In the genomic region with DNA sequence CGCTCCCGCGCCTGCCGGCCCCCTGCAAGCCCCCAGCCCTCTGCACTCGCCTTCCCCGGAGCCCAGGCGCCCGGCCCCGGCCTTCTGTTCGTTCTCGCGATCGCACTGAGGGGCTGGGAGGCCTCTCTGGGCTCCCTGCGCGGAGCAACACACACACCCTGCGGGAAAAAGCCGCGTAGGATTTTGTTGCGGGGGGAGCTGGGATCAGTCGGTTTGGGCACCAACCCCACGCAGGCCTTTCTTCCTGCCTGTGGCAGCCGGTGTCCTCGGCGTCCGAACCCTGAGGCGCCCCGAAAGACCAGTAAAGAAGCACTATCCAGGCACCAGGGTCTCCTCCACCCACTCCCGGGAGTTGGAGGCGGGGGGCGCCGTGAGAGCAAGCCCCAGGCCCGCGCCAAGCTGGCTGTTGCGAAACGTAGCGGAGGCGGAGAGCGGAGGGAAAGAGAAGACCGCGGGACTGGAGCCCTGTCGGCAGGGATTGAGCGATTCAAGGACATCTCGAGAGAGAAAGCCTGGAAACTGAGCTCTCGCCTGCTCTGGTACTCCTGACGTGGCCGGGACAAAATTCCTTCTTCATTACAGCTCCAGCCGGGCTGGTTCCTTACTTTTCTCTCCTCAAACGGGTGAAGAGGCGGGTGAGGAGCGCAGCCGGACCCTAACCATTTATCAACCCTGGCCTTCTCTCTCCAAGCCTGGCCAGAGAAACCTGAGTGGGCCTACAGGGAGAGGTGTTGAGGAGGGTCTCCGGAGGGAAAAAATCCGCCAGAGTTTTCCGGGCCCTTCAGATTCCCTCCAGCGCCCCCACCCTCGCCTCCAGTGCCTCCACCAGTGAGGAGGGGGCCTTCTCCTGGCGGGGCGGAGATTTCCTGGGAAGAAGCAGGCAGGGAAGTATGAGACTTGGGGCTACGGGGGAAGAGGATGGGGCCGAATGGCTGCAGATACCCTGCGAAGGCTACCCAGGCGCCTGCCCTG, we compare ENCODE assay signal across 15 cellular contexts. TPM values are rescaled to one million over a fixed set of nuclear protein-coding genes. Genes with fewer than 3 reads are reported as not detected.
DNase-seq lines count a peak whose midpoint lies in the region; ATAC-seq and TF ChIP-seq lines count a peak whose summit lies in the region.
"Had no signal": no experiment of that assay in that cellular context is flagged by ENCODE, and none has a peak within 500 bp of the region (broad histone marks: within the 10 kb centered on the region; RNA-seq: fewer than 3 reads in every experiment).

No MANE protein-coding gene starts in this region.

- TF ChIP-seq CTCF in AG10803 (conservative IDR thresholded peaks at IDR 0.05; ENCODE audit: low read length) (no peak; the same call in 1 of the 2 replicates), WTC11 (IDR thresholded peaks at IDR 0.05) (no peak), fibroblast of pulmonary artery (IDR thresholded peaks at IDR 0.05; ENCODE audit: low read length, missing control alignments) (no peak), omental fat pad (IDR thresholded peaks at IDR 0.05) (no peak)

- POLR2A ChIA-PET in WTC11 (lab: Charles Lee): interaction anchor here (0.6 kb wide), 1 partner anchor 175 kb away, joined by 5 read pairs; no protein-coding TSS in a partner anchor

- CTCF ChIA-PET in WTC11 (lab: Charles Lee): interaction anchor here (0.5 to 8.1 kb wide), 18 partner anchors 7 to 389 kb away, joined by 3 to 149 read pairs (median 6); partner anchors contain the start of genes HOXC10 and HOXC8

- ATAC-seq in WTC11 (peak; percentile 29), omental fat pad (ENCODE audit: low FRiP score) (peak; percentile 33), GM19023 (IDR thresholded peaks at IDR 0.05; ENCODE audit: unreplicated experiment) (no peak)
- ATAC-seq in activated naive CD4-positive, alpha-beta T cell treated with anti-CD3 and anti-CD28 coated beads, Interleukin-2, amount 50 U/mL, for 72 hours: no peak
- ATAC-seq: activated T-cell treated with anti-CD3 and anti-CD28 coated beads, Interleukin-2, amount 50 U/mL, for 4 hours had no signal

- H3K4me3 ChIP-seq in AG10803 (ENCODE audit: low read length) (peak overlapping the region; percentile 98), fibroblast of pulmonary artery (replicated peaks; ENCODE audit: low read depth, low read length) (no peak overlapping the region)
- H3K4me3 ChIP-seq: lung had no signal

- peak; percentile 86 for DNase-seq in AG10803 (ENCODE audit: low read depth)
- no peak for DNase-seq in WTC11 (ENCODE audit: low spot score)
- DNase-seq in fibroblast of pulmonary artery (ENCODE audit: low read depth): peak; percentile 27
- no peak for DNase-seq in omental fat pad (ENCODE audit: low spot score)
- no peak for DNase-seq in UCSD-AML1 (lab: John Stamatoyannopoulos, UW; ENCODE audit: unreplicated experiment)
- no peak for DNase-seq in activated CD4-positive, alpha-beta T cell treated with anti-CD3 and anti-CD28 coated beads, Interleukin-2, amount 50 U/mL, for 4 hours
- DNase-seq in activated naive CD4-positive, alpha-beta T cell treated with anti-CD3 and anti-CD28 coated beads, Interleukin-2, amount 50 U/mL, for 72 hours (ENCODE audit: low spot score in 2 of 2): no peak
- DNase-seq: activated B cell treated with CpG ODN at 0.5 μM for 24 hours; activated T-cell treated with anti-CD3 and anti-CD28 coated beads, Interleukin-2, amount 50 U/mL, for 4 hours; AML-193; MV-4-11; SHP77 treated with DMSO at 0.1 percent for 48 hours had no signal

- H3K4me1 Mint-ChIP-seq in WTC11: peaks cover 36% of the 10 kb centered on the region

- no peak overlapping the region for H3K27ac Mint-ChIP-seq in WTC11
- H3K27ac Mint-ChIP-seq in activated naive CD4-positive, alpha-beta T cell treated with anti-CD3 and anti-CD28 coated beads, Interleukin-2, amount 50 U/mL, for 72 hours: no peak overlapping the region
- H3K27ac Mint-ChIP-seq: activated B cell treated with CpG ODN at 0.5 μM for 24 hours had no signal

- H3K4me3 Mint-ChIP-seq in WTC11: no peak overlapping the region

- H3K9me3 Mint-ChIP-seq in WTC11: no peaks in the 10 kb centered on the region
- no peaks in the 10 kb centered on the region for H3K9me3 Mint-ChIP-seq in activated naive CD4-positive, alpha-beta T cell treated with anti-CD3 and anti-CD28 coated beads, Interleukin-2, amount 50 U/mL, for 72 hours
- H3K9me3 Mint-ChIP-seq: activated B cell treated with CpG ODN at 0.5 μM for 24 hours had no signal

- peaks cover 99% of the 10 kb centered on the region for H3K27me3 Mint-ChIP-seq in WTC11 (ENCODE audit: low read depth)

- H3K36me3 Mint-ChIP-seq in WTC11: no peaks in the 10 kb centered on the region
- H3K36me3 Mint-ChIP-seq in activated naive CD4-positive, alpha-beta T cell treated with anti-CD3 and anti-CD28 coated beads, Interleukin-2, amount 50 U/mL, for 72 hours: peaks cover 4 to 14% of the 10 kb centered on the region in 2 donors

TF ChIP-seq in WTC11, 78 proteins besides CTCF, POLR2A, EP300 and RAD21:
- TF ChIP-seq, protein P1, sequence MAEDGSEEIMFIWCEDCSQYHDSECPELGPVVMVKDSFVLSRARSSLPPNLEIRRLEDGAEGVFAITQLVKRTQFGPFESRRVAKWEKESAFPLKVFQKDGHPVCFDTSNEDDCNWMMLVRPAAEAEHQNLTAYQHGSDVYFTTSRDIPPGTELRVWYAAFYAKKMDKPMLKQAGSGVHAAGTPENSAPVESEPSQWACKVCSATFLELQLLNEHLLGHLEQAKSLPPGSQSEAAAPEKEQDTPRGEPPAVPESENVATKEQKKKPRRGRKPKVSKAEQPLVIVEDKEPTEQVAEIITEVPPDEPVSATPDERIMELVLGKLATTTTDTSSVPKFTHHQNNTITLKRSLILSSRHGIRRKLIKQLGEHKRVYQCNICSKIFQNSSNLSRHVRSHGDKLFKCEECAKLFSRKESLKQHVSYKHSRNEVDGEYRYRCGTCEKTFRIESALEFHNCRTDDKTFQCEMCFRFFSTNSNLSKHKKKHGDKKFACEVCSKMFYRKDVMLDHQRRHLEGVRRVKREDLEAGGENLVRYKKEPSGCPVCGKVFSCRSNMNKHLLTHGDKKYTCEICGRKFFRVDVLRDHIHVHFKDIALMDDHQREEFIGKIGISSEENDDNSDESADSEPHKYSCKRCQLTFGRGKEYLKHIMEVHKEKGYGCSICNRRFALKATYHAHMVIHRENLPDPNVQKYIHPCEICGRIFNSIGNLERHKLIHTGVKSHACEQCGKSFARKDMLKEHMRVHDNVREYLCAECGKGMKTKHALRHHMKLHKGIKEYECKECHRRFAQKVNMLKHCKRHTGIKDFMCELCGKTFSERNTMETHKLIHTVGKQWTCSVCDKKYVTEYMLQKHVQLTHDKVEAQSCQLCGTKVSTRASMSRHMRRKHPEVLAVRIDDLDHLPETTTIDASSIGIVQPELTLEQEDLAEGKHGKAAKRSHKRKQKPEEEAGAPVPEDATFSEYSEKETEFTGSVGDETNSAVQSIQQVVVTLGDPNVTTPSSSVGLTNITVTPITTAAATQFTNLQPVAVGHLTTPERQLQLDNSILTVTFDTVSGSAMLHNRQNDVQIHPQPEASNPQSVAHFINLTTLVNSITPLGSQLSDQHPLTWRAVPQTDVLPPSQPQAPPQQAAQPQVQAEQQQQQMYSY (CRISPR knock-in tag; IDR thresholded peaks at IDR 0.05): 0 out of 2 replicates have a peak, but pooled peaks have one; percentile 33
- TF ChIP-seq, protein P2, sequence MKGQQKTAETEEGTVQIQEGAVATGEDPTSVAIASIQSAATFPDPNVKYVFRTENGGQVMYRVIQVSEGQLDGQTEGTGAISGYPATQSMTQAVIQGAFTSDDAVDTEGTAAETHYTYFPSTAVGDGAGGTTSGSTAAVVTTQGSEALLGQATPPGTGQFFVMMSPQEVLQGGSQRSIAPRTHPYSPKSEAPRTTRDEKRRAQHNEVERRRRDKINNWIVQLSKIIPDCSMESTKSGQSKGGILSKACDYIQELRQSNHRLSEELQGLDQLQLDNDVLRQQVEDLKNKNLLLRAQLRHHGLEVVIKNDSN (CRISPR knock-in tag; IDR thresholded peaks at IDR 0.05): no peak
- TF ChIP-seq EMX1 (CRISPR knock-in tag; IDR thresholded peaks at IDR 0.05): no peak

RNA-seq across cellular contexts. Expression of gene HOXC5, which starts 1.7 kb away (rescaled TPM):
- total RNA-seq in WTC11 (2021) (not detected in 3 replicates), omental fat pad (under 1 TPM in 3 of 4 donors, not detected in 1; 0.28 to 0.63 (median 0.50) TPM)
- total RNA-seq in activated naive CD4-positive, alpha-beta T cell treated with anti-CD3 and anti-CD28 coated beads, Interleukin-2, amount 50 U/mL, for 72 hours: not detected
- total RNA-seq: activated B cell treated with CpG ODN at 0.5 μM for 24 hours; activated T-cell treated with anti-CD3 and anti-CD28 coated beads, Interleukin-2, amount 50 U/mL, for 4 hours; cardiac septum had no signal

RNA-seq across cellular contexts. Expression of gene HOXC6, which starts 2.9 kb away (rescaled TPM):
- total RNA-seq in WTC11 (2021): not detected in 3 replicates
- 1 to 10 TPM in 2 of 4 donors, under 1 TPM in 2; 0.24 to 1.7 (median 1.2) TPM for total RNA-seq in omental fat pad
- total RNA-seq in activated naive CD4-positive, alpha-beta T cell treated with anti-CD3 and anti-CD28 coated beads, Interleukin-2, amount 50 U/mL, for 72 hours: not detected
- total RNA-seq: activated B cell treated with CpG ODN at 0.5 μM for 24 hours; activated T-cell treated with anti-CD3 and anti-CD28 coated beads, Interleukin-2, amount 50 U/mL, for 4 hours had no signal

RNA-seq across cellular contexts. Expression of gene HOXC8, which starts 22.4 kb away (rescaled TPM):
- total RNA-seq in WTC11 (2021) (not detected in 3 replicates), omental fat pad (under 1 TPM in 2 of 4 donors, not detected in 2; 0.19 to 0.24 TPM)
- not detected for total RNA-seq in activated naive CD4-positive, alpha-beta T cell treated with anti-CD3 and anti-CD28 coated beads, Interleukin-2, amount 50 U/mL, for 72 hours
- total RNA-seq: activated B cell treated with CpG ODN at 0.5 μM for 24 hours; activated T-cell treated with anti-CD3 and anti-CD28 coated beads, Interleukin-2, amount 50 U/mL, for 4 hours; cardiac septum; lung had no signal

RNA-seq across cellular contexts. Expression of gene HOXC4, which starts 22.5 kb away (rescaled TPM):
- total RNA-seq in WTC11 (2021) (0.14 to 0.46 TPM (median 0.30 TPM) in 3 replicates), omental fat pad (1 to 10 TPM in 3 of 4 donors, under 1 TPM in 1; 0.84 to 1.3 (median 1.1) TPM)
- under 1 TPM in 1 of 2 donors, not detected in 1; 0.18 TPM for total RNA-seq in activated naive CD4-positive, alpha-beta T cell treated with anti-CD3 and anti-CD28 coated beads, Interleukin-2, amount 50 U/mL, for 72 hours
- total RNA-seq: cardiac septum had no signal

RNA-seq across cellular contexts. Expression of gene HOXC9, which starts 31.2 kb away (rescaled TPM):
- total RNA-seq in WTC11 (2021): not detected in 3 replicates
- 1 to 10 TPM in 1 of 4 donors, under 1 TPM in 2, not detected in 1; 0.28 to 2.0 (median 0.44) TPM for total RNA-seq in omental fat pad
- not detected for total RNA-seq in activated naive CD4-positive, alpha-beta T cell treated with anti-CD3 and anti-CD28 coated beads, Interleukin-2, amount 50 U/mL, for 72 hours
- total RNA-seq: activated B cell treated with CpG ODN at 0.5 μM for 24 hours; activated T-cell treated with anti-CD3 and anti-CD28 coated beads, Interleukin-2, amount 50 U/mL, for 4 hours; cardiac septum; lung had no signal

Comparison
In these comparisons a context has a peak if more than half of its experiments do, and no peak if none do; other contexts are left out.
1. DNase-seq: peak in AG10803 (single experiment) and fibroblast of pulmonary artery (single experiment); none in WTC11 (single experiment), omental fat pad (single experiment), UCSD-AML1 (single experiment), activated CD4-positive, alpha-beta T cell treated with anti-CD3 and anti-CD28 coated beads, Interleukin-2, amount 50 U/mL, for 4 hours (0 of 2) and activated naive CD4-positive, alpha-beta T cell treated with anti-CD3 and anti-CD28 coated beads, Interleukin-2, amount 50 U/mL, for 72 hours (0 of 2).
2. ATAC-seq: peak in WTC11 (single experiment) and omental fat pad (single experiment); none in GM19023 (single experiment) and activated naive CD4-positive, alpha-beta T cell treated with anti-CD3 and anti-CD28 coated beads, Interleukin-2, amount 50 U/mL, for 72 hours (0 of 2).